In genomic region chr3:112627419-112627818, GRCh38 we compare ENCODE assay signal across 20 cellular contexts. TPM values are rescaled to one million over a fixed set of nuclear protein-coding genes. Genes with fewer than 3 reads are reported as not detected.
DNase-seq lines count a peak whose midpoint lies in the region; ATAC-seq, FAIRE-seq and TF ChIP-seq lines count a peak whose summit lies in the region.
"Had no signal": no experiment of that assay in that cellular context is flagged by ENCODE, and none has a peak within 500 bp of the region (broad histone marks: within the 10 kb centered on the region; RNA-seq: fewer than 3 reads in every experiment).

No MANE protein-coding gene starts in this region.

- H3K4me2 ChIP-seq in endothelial cell of umbilical vein (ENCODE audit: insufficient read depth, low read length), result no peak overlapping the region

- no peak for ATAC-seq in activated CD8-positive, alpha-beta memory T cell treated with anti-CD3 and anti-CD28 coated beads, Interleukin-2, amount 10 ng/mL, durations not matched to agents 7 days and 5 days
- ATAC-seq: left lung, SK-N-SH treated with all-trans-retinoic acid at 6 μM for 48 hours had no signal

- H3K36me3 Mint-ChIP-seq in mesothelial cell of epicardium, result peaks cover 4% of the 10 kb centered on the region
- no peaks in the 10 kb centered on the region for H3K36me3 Mint-ChIP-seq in activated CD8-positive, alpha-beta memory T cell treated with anti-CD3 and anti-CD28 coated beads, Interleukin-2, amount 10 ng/mL, durations not matched to agents 7 days and 5 days
- H3K36me3 Mint-ChIP-seq: activated naive CD8-positive, alpha-beta T cell treated with anti-CD3 and anti-CD28 coated beads for 36 hours had no signal

- TF ChIP-seq POLR2A in endothelial cell of umbilical vein (IDR thresholded peaks at IDR 0.05; ENCODE audit: low read depth, low read length), result no peak

- H3K27me3 Mint-ChIP-seq in mesothelial cell of epicardium (ENCODE audit: low read depth), result no peaks in the 10 kb centered on the region
- peaks cover 5% of the 10 kb centered on the region for H3K27me3 Mint-ChIP-seq in activated CD8-positive, alpha-beta memory T cell treated with anti-CD3 and anti-CD28 coated beads, Interleukin-2, amount 10 ng/mL, durations not matched to agents 7 days and 5 days
- H3K27me3 Mint-ChIP-seq: dendritic cell treated with granulocyte-macrophage colony-stimulating factor and Interleukin-4, amounts not matched to agents 40 ng/mL and 50 ng/mL, for 4 days had no signal

- H3K9me3 ChIP-seq in endothelial cell of umbilical vein (replicated peaks; ENCODE audit: control insufficient read depth, insufficient read depth, low read length) (no peaks in the 10 kb centered on the region), stomach smooth muscle (ENCODE audit: control insufficient read depth in 2 of 2, low read length in 2 of 2) (no peaks in the 10 kb centered on the region), colonic mucosa (no peaks in the 10 kb centered on the region)
- H3K9me3 ChIP-seq: left lung had no signal

- H3K27ac ChIP-seq in endothelial cell of umbilical vein (ENCODE audit: insufficient read depth, low read depth, low read length) (peak overlapping the region; percentile 57), stomach smooth muscle (ENCODE audit: low read length) (peak overlapping the region; percentile 12), colonic mucosa (no peak overlapping the region)
- H3K27ac ChIP-seq: brain microvascular endothelial cell, epithelial cell of prostate, left lung had no signal

- H3K9me3 Mint-ChIP-seq in mesothelial cell of epicardium, result no peaks in the 10 kb centered on the region
- H3K9me3 Mint-ChIP-seq in activated CD8-positive, alpha-beta memory T cell treated with anti-CD3 and anti-CD28 coated beads, Interleukin-2, amount 10 ng/mL, durations not matched to agents 7 days and 5 days (ENCODE audit: low read depth), result no peaks in the 10 kb centered on the region
- H3K9me3 Mint-ChIP-seq: activated naive CD8-positive, alpha-beta T cell treated with anti-CD3 and anti-CD28 coated beads for 36 hours; dendritic cell treated with granulocyte-macrophage colony-stimulating factor and Interleukin-4, amounts not matched to agents 40 ng/mL and 50 ng/mL, for 4 days had no signal

- TF ChIP-seq CTCF in endothelial cell of umbilical vein (IDR thresholded peaks at IDR 0.05; ENCODE audit: extremely low read depth in 1 of 2, insufficient read depth in 1 of 2, low read depth in 1 of 2, low read length in 2 of 2), result no peak
- TF ChIP-seq CTCF in mesothelial cell of epicardium (IDR thresholded peaks at IDR 0.05; ENCODE audit: unreplicated experiment), result no peak
- TF ChIP-seq CTCF in colonic mucosa (IDR thresholded peaks at IDR 0.05), result no peak

- no peaks in the 10 kb centered on the region for H3K27me3 ChIP-seq in endothelial cell of umbilical vein (ENCODE audit: control insufficient read depth in 2 of 2, insufficient read depth in 2 of 2, low read length in 2 of 2)
- H3K27me3 ChIP-seq in stomach smooth muscle (ENCODE audit: control insufficient read depth in 1 of 2, insufficient read depth in 2 of 2, low read length in 2 of 2), result no peaks in the 10 kb centered on the region
- H3K27me3 ChIP-seq in colonic mucosa, result no peaks in the 10 kb centered on the region
- H3K27me3 ChIP-seq: brain microvascular endothelial cell, left lung had no signal

- no peak overlapping the region for H3K4me3 Mint-ChIP-seq in mesothelial cell of epicardium
- H3K4me3 Mint-ChIP-seq in activated CD8-positive, alpha-beta memory T cell treated with anti-CD3 and anti-CD28 coated beads, Interleukin-2, amount 10 ng/mL, durations not matched to agents 7 days and 5 days, result no peak overlapping the region
- H3K4me3 Mint-ChIP-seq: activated naive CD8-positive, alpha-beta T cell treated with anti-CD3 and anti-CD28 coated beads for 36 hours; dendritic cell treated with granulocyte-macrophage colony-stimulating factor and Interleukin-4, amounts not matched to agents 40 ng/mL and 50 ng/mL, for 4 days had no signal

- no peaks in the 10 kb centered on the region for H3K9me1 ChIP-seq in endothelial cell of umbilical vein (replicated peaks; ENCODE audit: control insufficient read depth, extremely low read depth, insufficient read depth, low read length)

- in situ Hi-C loops in G401 (cut with HindIII; ENCODE audit: low sequenced_read_pairs), result no loop called here

- peak overlapping the region; percentile 16 for H3K9ac ChIP-seq in endothelial cell of umbilical vein (replicated peaks; ENCODE audit: extremely low read depth, insufficient read depth, low read length)
- H3K9ac ChIP-seq in stomach smooth muscle (ENCODE audit: low read length in 2 of 2), result no peak overlapping the region
- H3K9ac ChIP-seq in colonic mucosa (ENCODE audit: low read depth in 2 of 2, low read length in 2 of 2), result no peak overlapping the region

- DNase-seq in G401 (ENCODE audit: low spot score) (peak; percentile 6), endothelial cell of umbilical vein (ENCODE audit: low read depth, low spot score) (no peak), mesothelial cell of epicardium (ENCODE audit: low spot score in 2 of 2, unreplicated experiment in 2 of 2) (no peak), colonic mucosa (no peak), SW480 (ENCODE audit: low spot score) (no peak)
- no peak for DNase-seq in activated CD8-positive, alpha-beta memory T cell treated with anti-CD3 and anti-CD28 coated beads, Interleukin-2, amount 10 ng/mL, durations not matched to agents 7 days and 5 days
- no peak for DNase-seq in effector CD4-positive, alpha-beta T cell
- DNase-seq: activated CD4-positive, CD25-positive, alpha-beta regulatory T cell treated with anti-CD3 and anti-CD28 coated beads, Interleukin-2, amount 50 U/mL, for 72 hours; activated naive CD8-positive, alpha-beta T cell treated with anti-CD3 and anti-CD28 coated beads for 36 hours; brain microvascular endothelial cell; left lung; NCI-H1694 treated with DMSO at 0.1 percent for 48 hours; NCI-H2227 treated with DMSO at 0.1 percent for 48 hours; stimulated activated CD4-positive, alpha-beta T cell treated with anti-CD3 and anti-CD28 coated beads, Interleukin-4, amount 100 ng/mL, for 4 hours; T1000 had no signal

- dilution Hi-C loops in endothelial cell of umbilical vein (cut with MboI; ENCODE audit: extremely low pct_ligation_motif_present, low sequenced_read_pairs), result no loop called here

- POLR2A ChIA-PET in endothelial cell of umbilical vein (lab: Charles Lee), result interaction anchor here (1.1 to 2.3 kb wide), 2 partner anchors 12 to 14 kb away, joined by 4 to 11 read pairs; no protein-coding TSS in a partner anchor

- H3K4me1 ChIP-seq in endothelial cell of umbilical vein (ENCODE audit: control insufficient read depth, extremely low read depth, insufficient read depth, low read length), result peaks cover 42% of the 10 kb centered on the region
- peaks cover 17% of the 10 kb centered on the region for H3K4me1 ChIP-seq in stomach smooth muscle (ENCODE audit: control insufficient read depth, insufficient read depth, low read length)
- no peaks in the 10 kb centered on the region for H3K4me1 ChIP-seq in colonic mucosa
- H3K4me1 ChIP-seq: left lung had no signal

- H3K4me3 ChIP-seq in endothelial cell of umbilical vein (replicated peaks in 1 of 3; ENCODE audit: insufficient read depth in 1 of 3, low read depth in 1 of 3, low read length in 3 of 3) (no peak overlapping the region), stomach smooth muscle (ENCODE audit: low read length in 2 of 2) (no peak overlapping the region), colonic mucosa (no peak overlapping the region)
- H3K4me3 ChIP-seq: left lung had no signal

- no peak overlapping the region for H2AFZ ChIP-seq in endothelial cell of umbilical vein (ENCODE audit: low read depth, low read length)

- H3K4me1 Mint-ChIP-seq in mesothelial cell of epicardium, result peaks cover 40% of the 10 kb centered on the region
- peaks cover 5% of the 10 kb centered on the region for H3K4me1 Mint-ChIP-seq in activated CD8-positive, alpha-beta memory T cell treated with anti-CD3 and anti-CD28 coated beads, Interleukin-2, amount 10 ng/mL, durations not matched to agents 7 days and 5 days

- CTCF ChIA-PET in endothelial cell of umbilical vein (lab: Charles Lee), result interaction anchor here (0.8 to 2.6 kb wide), 8 partner anchors 10 to 45 kb away, joined by 3 to 11 read pairs (median 4); no protein-coding TSS in a partner anchor
- CTCF ChIA-PET in activated CD8-positive, alpha-beta memory T cell treated with anti-CD3 and anti-CD28 coated beads, Interleukin-2, amount 10 ng/mL, durations not matched to agents 7 days and 5 days (lab: Charles Lee), result no interaction called here

- H3K36me3 ChIP-seq in endothelial cell of umbilical vein (ENCODE audit: control insufficient read depth in 2 of 2, extremely low read depth in 1 of 2, insufficient read depth in 2 of 2, low read length in 2 of 2), result no peaks in the 10 kb centered on the region
- H3K36me3 ChIP-seq in stomach smooth muscle (ENCODE audit: control insufficient read depth in 2 of 2, insufficient read depth in 2 of 2, low read length in 2 of 2), result peaks cover 2 to 7% of the 10 kb centered on the region in 2 donors
- H3K36me3 ChIP-seq in colonic mucosa, result no peaks in the 10 kb centered on the region
- H3K36me3 ChIP-seq: left lung had no signal

- H4K20me1 ChIP-seq in endothelial cell of umbilical vein (replicated peaks; ENCODE audit: control insufficient read depth, extremely low read depth, insufficient read depth, low read length), result no peaks in the 10 kb centered on the region

- intact Hi-C loops in endothelial cell of umbilical vein (cut with micrococcal nuclease), result no loop called here
- intact Hi-C loops in colonic mucosa (cut with DNase I), result no loop called here

- no peaks in the 10 kb centered on the region for H3K79me2 ChIP-seq in endothelial cell of umbilical vein (ENCODE audit: control insufficient read depth, insufficient read depth, low read length)

- no peak for FAIRE-seq in endothelial cell of umbilical vein (lab: Jason Lieb, UNC)

- peak overlapping the region; percentile 65 for H3K27ac Mint-ChIP-seq in mesothelial cell of epicardium
- no peak overlapping the region for H3K27ac Mint-ChIP-seq in activated CD8-positive, alpha-beta memory T cell treated with anti-CD3 and anti-CD28 coated beads, Interleukin-2, amount 10 ng/mL, durations not matched to agents 7 days and 5 days
- H3K27ac Mint-ChIP-seq: activated naive CD8-positive, alpha-beta T cell treated with anti-CD3 and anti-CD28 coated beads for 36 hours; dendritic cell treated with granulocyte-macrophage colony-stimulating factor and Interleukin-4, amounts not matched to agents 40 ng/mL and 50 ng/mL, for 4 days had no signal

- BruUV-seq in endothelial cell of umbilical vein (replicated peaks; lab: Mats Ljungman, UMichigan), result no TSS peak

RNA-seq across cellular contexts. Expression of gene CCDC80, which starts 13.5 kb away (rescaled TPM):
- total RNA-seq in G401 (2014; rRNA removed; shearing (Covaris generic)), result 2.3 and 4.4 TPM in 2 replicates
- total RNA-seq in endothelial cell of umbilical vein (59.3 and 77.2 TPM in 2 replicates), mesothelial cell of epicardium (126 to 134 TPM (median 133 TPM) in 3 replicates), colonic mucosa (10 to 100 TPM in 1 of 2 donors, 1 to 10 TPM in 1; 7.1 to 36.6 TPM)
- 18.5 and 28.4 TPM in 2 replicates for polyA plus RNA-seq in endothelial cell of umbilical vein
- polyA plus RNA-seq in endothelial cell of umbilical vein (2011; cell fraction: cytosol; rRNA removed), result 30.5 and 33.6 TPM in 2 replicates
- 26.1 and 32.0 TPM in 2 replicates for polyA plus RNA-seq in endothelial cell of umbilical vein (2011; cell fraction: nucleus; rRNA removed)
- 60.7 and 70.8 TPM in 2 replicates for polyA plus RNA-seq in endothelial cell of umbilical vein (2012)
- 41.9 and 60.5 TPM in 2 replicates for polyA minus RNA-seq in endothelial cell of umbilical vein
- not detected for polyA minus RNA-seq in endothelial cell of umbilical vein (2011; cell fraction: cytosol; rRNA and poly(A)+ RNA removed)
- 15.3 and 24.0 TPM in 2 replicates for polyA minus RNA-seq in endothelial cell of umbilical vein (2011; cell fraction: nucleus; rRNA and poly(A)+ RNA removed)
- 1 to 10 TPM in 1 of 2 experiments, under 1 TPM in 1; 0.35 to 1.5 TPM for total RNA-seq in activated CD8-positive, alpha-beta memory T cell treated with anti-CD3 and anti-CD28 coated beads, Interleukin-2, amount 10 ng/mL, durations not matched to agents 7 days and 5 days
- total RNA-seq: activated CD8-positive, alpha-beta memory T cell treated with anti-CD3 and anti-CD28 coated beads for 36 hours; activated naive CD8-positive, alpha-beta T cell treated with anti-CD3 and anti-CD28 coated beads for 36 hours had no signal
